Comparison of ENCODE assay signal across 22 cellular contexts in genomic region chr13:112350300-112350699, GRCh38. TPM values are rescaled to one million over a fixed set of nuclear protein-coding genes. Genes with fewer than 3 reads are reported as not detected.
"Had no signal": no experiment of that assay in that cellular context is flagged by ENCODE, and none has a peak within 500 bp of the region (broad histone marks: within the 10 kb centered on the region; RNA-seq: fewer than 3 reads in every experiment).

No MANE protein-coding gene starts in this region.

- H3K27ac Mint-ChIP-seq: activated CD8-positive, alpha-beta T cell treated with anti-CD3 and anti-CD28 coated beads for 36 hours; activated naive CD4-positive, alpha-beta T cell treated with anti-CD3 and anti-CD28 coated beads, Interleukin-2, amount 50 U/mL, for 24 hours; T-helper 2 cell treated with Interferon-gamma antibody and Interleukin-4, amounts not matched to agents 5 μg/mL and 100 μg/mL, for 36 hours had no signal

- H3K27me3 ChIP-seq: Peyer's patch had no signal

- H3K9me3 ChIP-seq: breast epithelium, Peyer's patch, SJCRH30, SK-N-SH had no signal

- H3K36me3 ChIP-seq: breast epithelium, Peyer's patch, SJCRH30 had no signal

- H3K4me3 Mint-ChIP-seq: activated CD8-positive, alpha-beta T cell treated with anti-CD3 and anti-CD28 coated beads for 36 hours; activated naive CD4-positive, alpha-beta T cell treated with anti-CD3 and anti-CD28 coated beads, Interleukin-2, amount 50 U/mL, for 24 hours; T-helper 2 cell treated with Interferon-gamma antibody and Interleukin-4, amounts not matched to agents 5 μg/mL and 100 μg/mL, for 36 hours had no signal

- H3K4me1 ChIP-seq: breast epithelium, Peyer's patch, SJCRH30 had no signal

- DNase-seq: activated CD4-positive, alpha-beta T cell treated with anti-CD3 and anti-CD28 coated beads for 4 hours; activated CD8-positive, alpha-beta memory T cell treated with anti-CD3 and anti-CD28 coated beads, Interleukin-2, amount 50 U/mL, for 48 hours; activated CD8-positive, alpha-beta T cell treated with anti-CD3 and anti-CD28 coated beads for 36 hours; activated T-cell treated with anti-CD3 and anti-CD28 coated beads, Interleukin-2, amount 50 U/mL, for 1 hour; aorta; caudate nucleus; KG1; NCI-H1092; NCI-H2029 treated with DMSO at 0.1 percent for 48 hours; Peyer's patch; Right ventricle myocardium superior; SJCRH30; SK-N-SH had no signal

- H3K36me3 Mint-ChIP-seq: activated naive CD4-positive, alpha-beta T cell treated with anti-CD3 and anti-CD28 coated beads, Interleukin-2, amount 50 U/mL, for 24 hours had no signal

- H3K9me3 Mint-ChIP-seq: activated CD8-positive, alpha-beta T cell treated with anti-CD3 and anti-CD28 coated beads for 36 hours; activated naive CD4-positive, alpha-beta T cell treated with anti-CD3 and anti-CD28 coated beads, Interleukin-2, amount 50 U/mL, for 24 hours; T-helper 2 cell treated with Interferon-gamma antibody and Interleukin-4, amounts not matched to agents 5 μg/mL and 100 μg/mL, for 36 hours had no signal

- ATAC-seq: activated CD4-positive, CD25-positive, alpha-beta regulatory T cell treated with anti-CD3 and anti-CD28 coated beads, Interleukin-2, amount 50 U/mL, for 24 hours; activated CD8-positive, alpha-beta T cell treated with anti-CD3 and anti-CD28 coated beads for 36 hours had no signal

- H3K4me1 Mint-ChIP-seq: activated naive CD4-positive, alpha-beta T cell treated with anti-CD3 and anti-CD28 coated beads, Interleukin-2, amount 50 U/mL, for 24 hours had no signal

- H3K27ac ChIP-seq: breast epithelium, Peyer's patch, RWPE1, SJCRH30 had no signal

- H3K4me3 ChIP-seq: breast epithelium, Peyer's patch, SJCRH30 had no signal

RNA-seq across cellular contexts. Expression of gene SPACA7, which starts 25.9 kb away (rescaled TPM):
- total RNA-seq: activated CD8-positive, alpha-beta T cell treated with anti-CD3 and anti-CD28 coated beads for 36 hours; breast epithelium; LHCN-M2; MCF 10A; NCI-H460; Peyer's patch; Right ventricle myocardium superior; SJCRH30; T-helper 1 cell treated with Interleukin-12 subunit alpha and Interleukin-12 subunit beta and Interleukin-4 antibody, amounts not matched to agents 30 ng/mL and 1 ng/mL, for 36 hours had no signal
- polyA plus RNA-seq: aorta, SK-N-SH had no signal
